Comparison of ENCODE assay signal across 1 cellular context in the genomic region with DNA sequence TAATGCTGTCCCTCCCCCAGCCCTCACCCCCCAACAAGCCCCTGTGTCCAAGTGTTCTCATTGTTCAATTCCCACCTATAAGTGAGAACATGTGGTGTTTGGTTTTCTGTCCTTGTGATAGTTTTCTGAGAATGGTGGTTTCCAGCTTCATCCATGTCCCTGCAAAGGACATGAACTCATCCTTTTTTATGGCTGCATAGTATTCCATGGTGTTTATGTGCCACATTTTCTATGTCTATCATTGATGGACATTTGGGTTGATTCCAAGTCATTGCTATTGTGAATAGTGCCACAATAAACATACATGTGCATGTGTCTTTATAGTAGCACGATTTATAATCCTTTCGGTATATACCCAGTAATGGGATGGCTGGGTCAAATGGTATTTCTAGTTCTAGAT. TPM values are rescaled to one million over a fixed set of nuclear protein-coding genes. Genes with fewer than 3 reads are reported as not detected.
"Had no signal": no experiment of that assay in that cellular context is flagged by ENCODE, and none has a peak within 500 bp of the region (broad histone marks: within the 10 kb centered on the region; RNA-seq: fewer than 3 reads in every experiment).

No MANE protein-coding gene starts in this region.

RNA-seq across cellular contexts. Expression of a gene that starts 17.9 kb away (rescaled TPM):
- total RNA-seq: G401 had no signal
